1 cellular context compared by ENCODE assay signal in the genomic region with DNA sequence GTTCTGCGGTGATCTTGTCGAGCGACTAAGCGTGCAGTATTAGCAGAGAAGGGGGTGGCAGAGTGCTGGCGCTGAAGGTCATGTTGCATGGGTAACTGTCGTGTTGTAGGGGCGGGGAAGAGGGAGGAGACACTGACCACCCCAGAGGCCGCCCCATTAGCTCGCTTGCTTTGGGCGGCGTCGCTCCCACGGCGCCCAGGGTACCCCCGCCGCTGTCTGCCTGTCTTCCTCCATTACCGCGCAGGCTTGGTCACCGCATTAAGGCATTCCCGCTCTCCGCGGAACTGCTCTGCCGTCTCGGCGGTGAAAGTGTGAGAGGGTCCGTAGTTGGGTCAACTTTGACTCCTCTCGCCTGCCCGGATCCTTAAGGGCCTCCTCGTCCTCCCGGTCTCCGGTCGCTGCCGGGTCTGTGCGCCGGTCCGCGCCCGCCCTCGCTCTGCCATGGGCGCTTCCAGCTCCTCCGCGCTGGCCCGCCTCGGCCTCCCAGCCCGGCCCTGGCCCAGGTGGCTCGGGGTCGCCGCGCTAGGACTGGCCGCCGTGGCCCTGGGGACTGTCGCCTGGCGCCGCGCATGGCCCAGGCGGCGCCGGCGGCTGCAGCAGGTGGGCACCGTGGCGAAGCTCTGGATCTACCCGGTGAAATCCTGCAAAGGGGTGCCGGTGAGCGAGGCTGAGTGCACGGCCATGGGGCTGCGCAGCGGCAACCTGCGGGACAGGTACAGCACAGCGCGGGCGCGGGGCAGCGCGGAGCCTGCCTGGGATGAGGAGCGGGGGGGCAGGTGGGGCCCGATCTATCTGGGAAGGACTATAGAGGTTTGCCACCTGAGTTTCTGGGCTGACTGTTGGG.
A peak's percentile ranks its signal among the peaks of the same experiment; 100 is the strongest.
TF ChIP-seq lines count a peak whose summit lies in the region.

Gene MTARC2 (plus strand): TSS at position 232 of the 844 bp plus-strand sequence. CDS start 210 bp downstream, at position 442.

TF ChIP-seq in HepG2, 621 proteins besides CTCF, POLR2A, EP300 and RAD21 (continued from another document and continues in another):
- TF ChIP-seq ZGPAT (CRISPR knock-in tag; IDR thresholded peaks at IDR 0.05) (peak; percentile 77), FOSL1 (CRISPR knock-in tag; IDR thresholded peaks at IDR 0.05; ENCODE audit: borderline replicate concordance) (no peak), LCORL (IDR thresholded peaks at IDR 0.05) (no peak), LCORL (CRISPR knock-in tag; IDR thresholded peaks at IDR 0.05) (peak; percentile 15; the same call in 1 of the 2 replicates), NR1H2 (CRISPR knock-in tag; IDR thresholded peaks at IDR 0.05; ENCODE audit: borderline replicate concordance, low read depth) (no peak), HOMEZ (CRISPR knock-in tag; IDR thresholded peaks at IDR 0.05; ENCODE audit: low read depth) (peak; percentile 28; the same call in 1 of the 2 replicates), ZFYVE20 (CRISPR knock-in tag; IDR thresholded peaks at IDR 0.05; ENCODE audit: borderline replicate concordance, low read depth) (no peak), RORA (CRISPR knock-in tag; IDR thresholded peaks at IDR 0.05) (no peak), NR0B2 (CRISPR knock-in tag; IDR thresholded peaks at IDR 0.05) (no peak), ZNF407 (CRISPR knock-in tag; IDR thresholded peaks at IDR 0.05; ENCODE audit: not compliant biosample characterization) (no peak), MIXL1 (CRISPR knock-in tag; IDR thresholded peaks at IDR 0.05) (peak; percentile 16; the same call in 1 of the 2 replicates), JUND (CRISPR knock-in tag; IDR thresholded peaks at IDR 0.05) (no peak), CBX1 (IDR thresholded peaks at IDR 0.05; ENCODE audit: low read depth) (no peak), THAP8 (CRISPR knock-in tag; IDR thresholded peaks at IDR 0.05; ENCODE audit: borderline replicate concordance) (peak; percentile 57; the same call in 1 of the 2 replicates), GATAD1 (CRISPR knock-in tag; IDR thresholded peaks at IDR 0.05) (peak; percentile 42; the same call in 1 of the 2 replicates), MED8 (CRISPR knock-in tag; IDR thresholded peaks at IDR 0.05; ENCODE audit: insufficient replicate concordance) (peak; percentile 63), ZNF740 (CRISPR knock-in tag; IDR thresholded peaks at IDR 0.05) (peak; percentile 17; the same call in 1 of the 2 replicates)
- TF ChIP-seq, protein P1, sequence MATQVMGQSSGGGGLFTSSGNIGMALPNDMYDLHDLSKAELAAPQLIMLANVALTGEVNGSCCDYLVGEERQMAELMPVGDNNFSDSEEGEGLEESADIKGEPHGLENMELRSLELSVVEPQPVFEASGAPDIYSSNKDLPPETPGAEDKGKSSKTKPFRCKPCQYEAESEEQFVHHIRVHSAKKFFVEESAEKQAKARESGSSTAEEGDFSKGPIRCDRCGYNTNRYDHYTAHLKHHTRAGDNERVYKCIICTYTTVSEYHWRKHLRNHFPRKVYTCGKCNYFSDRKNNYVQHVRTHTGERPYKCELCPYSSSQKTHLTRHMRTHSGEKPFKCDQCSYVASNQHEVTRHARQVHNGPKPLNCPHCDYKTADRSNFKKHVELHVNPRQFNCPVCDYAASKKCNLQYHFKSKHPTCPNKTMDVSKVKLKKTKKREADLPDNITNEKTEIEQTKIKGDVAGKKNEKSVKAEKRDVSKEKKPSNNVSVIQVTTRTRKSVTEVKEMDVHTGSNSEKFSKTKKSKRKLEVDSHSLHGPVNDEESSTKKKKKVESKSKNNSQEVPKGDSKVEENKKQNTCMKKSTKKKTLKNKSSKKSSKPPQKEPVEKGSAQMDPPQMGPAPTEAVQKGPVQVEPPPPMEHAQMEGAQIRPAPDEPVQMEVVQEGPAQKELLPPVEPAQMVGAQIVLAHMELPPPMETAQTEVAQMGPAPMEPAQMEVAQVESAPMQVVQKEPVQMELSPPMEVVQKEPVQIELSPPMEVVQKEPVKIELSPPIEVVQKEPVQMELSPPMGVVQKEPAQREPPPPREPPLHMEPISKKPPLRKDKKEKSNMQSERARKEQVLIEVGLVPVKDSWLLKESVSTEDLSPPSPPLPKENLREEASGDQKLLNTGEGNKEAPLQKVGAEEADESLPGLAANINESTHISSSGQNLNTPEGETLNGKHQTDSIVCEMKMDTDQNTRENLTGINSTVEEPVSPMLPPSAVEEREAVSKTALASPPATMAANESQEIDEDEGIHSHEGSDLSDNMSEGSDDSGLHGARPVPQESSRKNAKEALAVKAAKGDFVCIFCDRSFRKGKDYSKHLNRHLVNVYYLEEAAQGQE (IDR thresholded peaks at IDR 0.05; ENCODE audit: borderline replicate concordance in 1 of 2, low read depth in 1 of 2, low read length in 2 of 2): peak in 1 of 2 experiments; percentile 24; a peak in 1 of 4 replicates
- TF ChIP-seq, protein P2, sequence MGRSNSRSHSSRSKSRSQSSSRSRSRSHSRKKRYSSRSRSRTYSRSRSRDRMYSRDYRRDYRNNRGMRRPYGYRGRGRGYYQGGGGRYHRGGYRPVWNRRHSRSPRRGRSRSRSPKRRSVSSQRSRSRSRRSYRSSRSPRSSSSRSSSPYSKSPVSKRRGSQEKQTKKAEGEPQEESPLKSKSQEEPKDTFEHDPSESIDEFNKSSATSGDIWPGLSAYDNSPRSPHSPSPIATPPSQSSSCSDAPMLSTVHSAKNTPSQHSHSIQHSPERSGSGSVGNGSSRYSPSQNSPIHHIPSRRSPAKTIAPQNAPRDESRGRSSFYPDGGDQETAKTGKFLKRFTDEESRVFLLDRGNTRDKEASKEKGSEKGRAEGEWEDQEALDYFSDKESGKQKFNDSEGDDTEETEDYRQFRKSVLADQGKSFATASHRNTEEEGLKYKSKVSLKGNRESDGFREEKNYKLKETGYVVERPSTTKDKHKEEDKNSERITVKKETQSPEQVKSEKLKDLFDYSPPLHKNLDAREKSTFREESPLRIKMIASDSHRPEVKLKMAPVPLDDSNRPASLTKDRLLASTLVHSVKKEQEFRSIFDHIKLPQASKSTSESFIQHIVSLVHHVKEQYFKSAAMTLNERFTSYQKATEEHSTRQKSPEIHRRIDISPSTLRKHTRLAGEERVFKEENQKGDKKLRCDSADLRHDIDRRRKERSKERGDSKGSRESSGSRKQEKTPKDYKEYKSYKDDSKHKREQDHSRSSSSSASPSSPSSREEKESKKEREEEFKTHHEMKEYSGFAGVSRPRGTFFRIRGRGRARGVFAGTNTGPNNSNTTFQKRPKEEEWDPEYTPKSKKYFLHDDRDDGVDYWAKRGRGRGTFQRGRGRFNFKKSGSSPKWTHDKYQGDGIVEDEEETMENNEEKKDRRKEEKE (IDR thresholded peaks at IDR 0.05): no peak
- TF ChIP-seq, protein P3, sequence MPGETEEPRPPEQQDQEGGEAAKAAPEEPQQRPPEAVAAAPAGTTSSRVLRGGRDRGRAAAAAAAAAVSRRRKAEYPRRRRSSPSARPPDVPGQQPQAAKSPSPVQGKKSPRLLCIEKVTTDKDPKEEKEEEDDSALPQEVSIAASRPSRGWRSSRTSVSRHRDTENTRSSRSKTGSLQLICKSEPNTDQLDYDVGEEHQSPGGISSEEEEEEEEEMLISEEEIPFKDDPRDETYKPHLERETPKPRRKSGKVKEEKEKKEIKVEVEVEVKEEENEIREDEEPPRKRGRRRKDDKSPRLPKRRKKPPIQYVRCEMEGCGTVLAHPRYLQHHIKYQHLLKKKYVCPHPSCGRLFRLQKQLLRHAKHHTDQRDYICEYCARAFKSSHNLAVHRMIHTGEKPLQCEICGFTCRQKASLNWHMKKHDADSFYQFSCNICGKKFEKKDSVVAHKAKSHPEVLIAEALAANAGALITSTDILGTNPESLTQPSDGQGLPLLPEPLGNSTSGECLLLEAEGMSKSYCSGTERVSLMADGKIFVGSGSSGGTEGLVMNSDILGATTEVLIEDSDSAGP (CRISPR knock-in tag; IDR thresholded peaks at IDR 0.05; ENCODE audit: borderline replicate concordance): peak; percentile 78
